In genomic region chr10:48634984-48635557, GRCh38 we compare ENCODE assay signal across 13 cellular contexts. TPM values are rescaled to one million over a fixed set of nuclear protein-coding genes. Genes with fewer than 3 reads are reported as not detected.
DNase-seq lines count a peak whose midpoint lies in the region; FAIRE-seq and TF ChIP-seq lines count a peak whose summit lies in the region.
"Had no signal": no experiment of that assay in that cellular context is flagged by ENCODE, and none has a peak within 500 bp of the region (broad histone marks: within the 10 kb centered on the region; RNA-seq: fewer than 3 reads in every experiment).

No MANE protein-coding gene starts in this region.

- H3F3A ChIP-seq in Loucy (ENCODE audit: low read depth) (no peaks in the 10 kb centered on the region), smooth muscle cell (ENCODE audit: low read depth) (no peaks in the 10 kb centered on the region)

- no peaks in the 10 kb centered on the region for H3K9me2 ChIP-seq in Loucy (replicated peaks; ENCODE audit: low read depth, low read length)

- 89% methylated on average over 8 of the region's 8 CpGs for WGBS in smooth muscle cell (ENCODE audit: low lambda C conversion rate)

- FAIRE-seq in GM12891 (lab: Jason Lieb, UNC) = peak; percentile 69
- FAIRE-seq: HTR-8/SVneo had no signal

- H3K4me2 ChIP-seq in Loucy (ENCODE audit: low read depth, low read length, poor library complexity, severe bottlenecking) = peak overlapping the region; percentile 79
- peak overlapping the region; percentile 57 for H3K4me2 ChIP-seq in smooth muscle cell

- no peak for TF ChIP-seq CTCF in Loucy (conservative IDR thresholded peaks at IDR 0.05; ENCODE audit: low read length)
- no peak for TF ChIP-seq CTCF in coronary artery (IDR thresholded peaks at IDR 0.05)
- no peak for TF ChIP-seq CTCF in smooth muscle cell (IDR thresholded peaks at IDR 0.05; ENCODE audit: borderline replicate concordance, insufficient read depth, poor library complexity, severe bottlenecking)

- TF ChIP-seq POLR2A in GM12891 (IDR thresholded peaks at IDR 0.05; ENCODE audit: low read depth, low read length) = no peak

- H4K20me1 ChIP-seq in Loucy (ENCODE audit: insufficient read depth, low read length, poor library complexity, severe bottlenecking) = no peaks in the 10 kb centered on the region
- H4K20me1 ChIP-seq in smooth muscle cell (ENCODE audit: low read depth) = no peaks in the 10 kb centered on the region

- H3K36me3 ChIP-seq in Loucy (ENCODE audit: insufficient read depth, low read length) = no peaks in the 10 kb centered on the region
- H3K36me3 ChIP-seq in smooth muscle cell (ENCODE audit: low read depth) = no peaks in the 10 kb centered on the region
- H3K36me3 ChIP-seq: ovary had no signal

- H3K27me3 ChIP-seq in Loucy (ENCODE audit: insufficient read depth, low read length, poor library complexity, severe bottlenecking) = no peaks in the 10 kb centered on the region
- H3K27me3 ChIP-seq in smooth muscle cell (ENCODE audit: low read depth) = no peaks in the 10 kb centered on the region
- H3K27me3 ChIP-seq: ovary had no signal

- DNase-seq in GM12891 (ENCODE audit: insufficient read length, low spot score) (no peak), coronary artery (ENCODE audit: low spot score) (peak; percentile 66), smooth muscle cell (lab: John Stamatoyannopoulos, UW; ENCODE audit: unreplicated experiment) (no peak), NOMO-1 (lab: John Stamatoyannopoulos, UW; ENCODE audit: unreplicated experiment in 2 of 2) (no peak), NCI-H226 (no peak)
- DNase-seq in activated CD8-positive, alpha-beta memory T cell treated with anti-CD3 and anti-CD28 coated beads for 24 hours = no peak
- DNase-seq: activated CD4-positive, alpha-beta T cell treated with anti-CD3 and anti-CD28 coated beads, Interleukin-2, amount 50 U/mL, for 4 hours; NCI-H1694; NCI-H446; ovary had no signal

- peak overlapping the region; percentile 57 to 70 for H3K27ac ChIP-seq in coronary artery
- peak overlapping the region; percentile 84 for H3K27ac ChIP-seq in smooth muscle cell (ENCODE audit: low read depth)
- H3K27ac ChIP-seq: ovary had no signal

- H3K4me1 ChIP-seq in Loucy (ENCODE audit: insufficient read depth, low read length, poor library complexity, severe bottlenecking) (peaks cover 51% of the 10 kb centered on the region), smooth muscle cell (ENCODE audit: low read depth) (no peaks in the 10 kb centered on the region)

- H3K4me3 ChIP-seq in Loucy (ENCODE audit: low read length, poor library complexity, severe bottlenecking) = peak overlapping the region; percentile 55
- no peak overlapping the region for H3K4me3 ChIP-seq in coronary artery
- H3K4me3 ChIP-seq in smooth muscle cell = no peak overlapping the region
- H3K4me3 ChIP-seq: ovary had no signal

- H2AFZ ChIP-seq in Loucy (ENCODE audit: low read length) (no peak overlapping the region), smooth muscle cell (ENCODE audit: low read depth) (peak overlapping the region; percentile 52)

- no peaks in the 10 kb centered on the region for H3K79me2 ChIP-seq in Loucy (ENCODE audit: insufficient read depth, low read length)
- H3K79me2 ChIP-seq in smooth muscle cell (ENCODE audit: low read depth) = no peaks in the 10 kb centered on the region

- peak overlapping the region; percentile 56 for H3K9ac ChIP-seq in Loucy (ENCODE audit: low read depth, low read length, poor library complexity, severe bottlenecking)
- H3K9ac ChIP-seq in smooth muscle cell (ENCODE audit: low read depth) = no peak overlapping the region

- H3K9me3 ChIP-seq in Loucy (ENCODE audit: insufficient read depth, low read depth, low read length) = no peaks in the 10 kb centered on the region
- H3K9me3 ChIP-seq in smooth muscle cell (replicated peaks; ENCODE audit: low read depth) = no peaks in the 10 kb centered on the region
- H3K9me3 ChIP-seq: ovary had no signal

TF ChIP-seq in GM12891, 5 proteins besides CTCF, POLR2A, EP300 and RAD21:
- TF ChIP-seq TAF1 (IDR thresholded peaks at IDR 0.05; ENCODE audit: low read depth, low read length) (no peak), POLR2AphosphoS5 (IDR thresholded peaks at IDR 0.05; ENCODE audit: low read depth, low read length) (no peak), PAX5 (IDR thresholded peaks at IDR 0.05; ENCODE audit: insufficient read depth, low read length, severe bottlenecking) (no peak)

RNA-seq across cellular contexts. Expression of gene ARHGAP22, which starts 30.2 kb away (rescaled TPM):
- 0.19 TPM for polyA plus RNA-seq in GM12891 (2012; ENCODE audit: low read depth, missing spikeins)
- total RNA-seq in smooth muscle cell = 8.8 and 9.9 TPM in 2 replicates
- 1.8 and 2.4 TPM in 2 replicates for polyA plus RNA-seq in smooth muscle cell
- polyA plus RNA-seq: CD4-positive, CD25-positive, alpha-beta regulatory T cell had no signal

RNA-seq across cellular contexts. Expression of gene WDFY4, which starts 49.6 kb away (rescaled TPM):
- polyA plus RNA-seq in GM12891 (2012; ENCODE audit: low read depth, missing spikeins) = 28.8 TPM
- total RNA-seq in smooth muscle cell = not detected in 2 replicates
- polyA plus RNA-seq in smooth muscle cell = not detected in 2 replicates
